In genomic region chr1:248622491-248623106, GRCh38 we compare ENCODE assay signal across 9 cellular contexts. TPM values are rescaled to one million over a fixed set of nuclear protein-coding genes. Genes with fewer than 3 reads are reported as not detected.
DNase-seq lines count a peak whose midpoint lies in the region; ATAC-seq, FAIRE-seq and TF ChIP-seq lines count a peak whose summit lies in the region.
"Had no signal": no experiment of that assay in that cellular context is flagged by ENCODE, and none has a peak within 500 bp of the region (broad histone marks: within the 10 kb centered on the region; RNA-seq: fewer than 3 reads in every experiment).

No MANE protein-coding gene starts in this region.

- peak; percentile 91 for ATAC-seq in HG02759 (IDR thresholded peaks at IDR 0.05; ENCODE audit: unreplicated experiment)

- no peaks in the 10 kb centered on the region for H3K4me1 ChIP-seq in astrocyte (ENCODE audit: insufficient read depth, low read length)

- peak; percentile 51 for DNase-seq in AG10803 (ENCODE audit: low read depth)
- peak; percentile 35 for DNase-seq in NCI-H1436 (lab: John Stamatoyannopoulos, UW)
- DNase-seq in astrocyte (ENCODE audit: low read depth) = peak; percentile 0
- DNase-seq in medulla oblongata (ENCODE audit: extremely low spot score) = peak; percentile 28
- no peak for DNase-seq in stimulated activated naive CD4-positive, alpha-beta T cell treated with Interleukin-2 at 50 U/mL for 16 hours (lab: John Stamatoyannopoulos, UW)
- no peak for DNase-seq in stimulated activated CD4-positive, alpha-beta T cell treated with anti-CD3 and anti-CD28 coated beads, Interleukin-15, amount 100 ng/mL, for 24 hours

- peaks cover 7% of the 10 kb centered on the region for H3K9me3 ChIP-seq in astrocyte (ENCODE audit: insufficient read depth, low read depth, low read length)

- H3K27ac Mint-ChIP-seq in astrocyte (ENCODE audit: unreplicated experiment) = no peak overlapping the region

- no peak overlapping the region for H3K4me3 Mint-ChIP-seq in astrocyte (ENCODE audit: unreplicated experiment)

- no peaks in the 10 kb centered on the region for H3K4me1 Mint-ChIP-seq in astrocyte (ENCODE audit: low read depth, unreplicated experiment)

- no peak overlapping the region for H3K9ac ChIP-seq in astrocyte (ENCODE audit: low read length)

- TF ChIP-seq CTCF in AG10803 (conservative IDR thresholded peaks at IDR 0.05; ENCODE audit: low read length) (peak; percentile 63), GM12874 (IDR thresholded peaks at IDR 0.05; ENCODE audit: insufficient read depth, low read depth, low read length) (peak; percentile 30; the same call in 1 of the 2 replicates), astrocyte (IDR thresholded peaks at IDR 0.05; ENCODE audit: insufficient read depth, low read depth, low read length) (no peak)

- no peaks in the 10 kb centered on the region for H3K27me3 Mint-ChIP-seq in astrocyte (ENCODE audit: low read depth, unreplicated experiment)

- peaks cover 4% of the 10 kb centered on the region for H3K9me3 Mint-ChIP-seq in astrocyte (ENCODE audit: unreplicated experiment)

- H3K36me3 Mint-ChIP-seq in astrocyte (ENCODE audit: low read depth, unreplicated experiment) = no peaks in the 10 kb centered on the region

- peak; percentile 34 for FAIRE-seq in astrocyte (lab: Jason Lieb, UNC)

- H3K4me2 ChIP-seq in astrocyte (ENCODE audit: low read length) = no peak overlapping the region

- no peak overlapping the region for H2AFZ ChIP-seq in astrocyte (ENCODE audit: low read depth, low read length)

- no peaks in the 10 kb centered on the region for H3K79me2 ChIP-seq in astrocyte (ENCODE audit: insufficient read depth, low read length)

- H3K4me3 ChIP-seq in AG10803 (ENCODE audit: low read length) (no peak overlapping the region), astrocyte (ENCODE audit: insufficient read depth, low read depth, low read length) (no peak overlapping the region)

- no peaks in the 10 kb centered on the region for H4K20me1 ChIP-seq in astrocyte (ENCODE audit: insufficient read depth, low read length)

- H3K27ac ChIP-seq in astrocyte (ENCODE audit: low read depth, low read length) = no peak overlapping the region

- no peaks in the 10 kb centered on the region for H3K36me3 ChIP-seq in astrocyte (ENCODE audit: insufficient read depth, low read length)

- no peaks in the 10 kb centered on the region for H3K27me3 ChIP-seq in astrocyte (ENCODE audit: insufficient read depth, low read length)

RNA-seq across cellular contexts. Expression of gene OR2T11, which starts 12.3 kb away (rescaled TPM):
- total RNA-seq in astrocyte = not detected in 2 replicates

RNA-seq across cellular contexts. Expression of gene OR2T35, which starts 22.5 kb away (rescaled TPM):
- not detected in 2 replicates for total RNA-seq in astrocyte

RNA-seq across cellular contexts. Expression of gene OR2T10, which starts 25.1 kb away (rescaled TPM):
- total RNA-seq in astrocyte = not detected in 2 replicates

RNA-seq across cellular contexts. Expression of gene OR2T27, which starts 32.7 kb away (rescaled TPM):
- total RNA-seq in astrocyte = not detected in 2 replicates
- total RNA-seq: mononuclear cell had no signal

RNA-seq across cellular contexts. Expression of gene OR2T34, which starts 48.0 kb away (rescaled TPM):
- not detected in 2 replicates for total RNA-seq in astrocyte
- total RNA-seq: mononuclear cell had no signal

Comparison
In these comparisons a context has a peak if more than half of its experiments do, and no peak if none do; other contexts are left out.
1. DNase-seq: peak in AG10803 (single experiment), NCI-H1436 (single experiment), astrocyte (single experiment) and medulla oblongata (single experiment); none in stimulated activated naive CD4-positive, alpha-beta T cell treated with Interleukin-2 at 50 U/mL for 16 hours (single experiment) and stimulated activated CD4-positive, alpha-beta T cell treated with anti-CD3 and anti-CD28 coated beads, Interleukin-15, amount 100 ng/mL, for 24 hours (single experiment).